In the genomic region with DNA sequence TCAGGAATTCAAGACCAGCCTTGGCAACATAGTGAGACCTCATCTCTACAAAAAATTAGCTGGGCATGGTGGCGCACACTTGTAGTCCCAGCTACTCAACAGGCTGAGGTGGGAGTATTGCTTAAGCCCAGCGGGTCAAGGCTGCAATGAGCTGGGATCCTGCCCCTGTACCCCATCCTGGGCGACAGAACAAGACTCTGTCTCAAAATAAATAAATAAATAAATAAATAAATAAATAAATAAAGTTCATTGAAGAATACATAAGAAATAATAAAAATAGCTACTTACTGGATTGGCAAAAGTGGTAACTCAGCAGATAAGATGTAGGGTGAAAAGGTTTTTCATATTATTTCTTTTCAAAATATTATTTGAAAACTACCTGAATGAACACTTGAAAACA, we compare ENCODE assay signal across 1 cellular context.
TF ChIP-seq lines count a peak whose summit lies in the region.

No MANE protein-coding gene starts in this region.

TF ChIP-seq in HEK293, 187 proteins besides CTCF, POLR2A, EP300 and RAD21 (continued from another document):
- TF ChIP-seq SP2 (tag by site-specific recombination; IDR thresholded peaks at IDR 0.05) (no peak), ZNF416 (tag by site-specific recombination; IDR thresholded peaks at IDR 0.05) (no peak), ZFP69B (tag by site-specific recombination; IDR thresholded peaks at IDR 0.05) (no peak), ZNF510 (tag by site-specific recombination; IDR thresholded peaks at IDR 0.05; ENCODE audit: insufficient replicate concordance) (peak; percentile 84), YY2 (tag by site-specific recombination; IDR thresholded peaks at IDR 0.05) (no peak), ZNF341 (tag by site-specific recombination; IDR thresholded peaks at IDR 0.05; ENCODE audit: low read depth) (0 out of 2 replicates have a peak, but pooled peaks have one; percentile 24), ZNF768 (tag by site-specific recombination; IDR thresholded peaks at IDR 0.05) (0 out of 2 replicates have a peak, but pooled peaks have one; percentile 14), ZNF521 (tag by site-specific recombination; IDR thresholded peaks at IDR 0.05) (no peak), ZSCAN16 (tag by site-specific recombination; IDR thresholded peaks at IDR 0.05) (no peak), ZNF404 (tag by site-specific recombination; IDR thresholded peaks at IDR 0.05) (peak; percentile 81), ZBTB20 (tag by site-specific recombination; IDR thresholded peaks at IDR 0.05) (no peak), ZNF621 (tag by site-specific recombination; IDR thresholded peaks at IDR 0.05) (no peak), MEIS1 (CRISPR knock-in tag; IDR thresholded peaks at IDR 0.05; ENCODE audit: borderline replicate concordance) (no peak), ZNF776 (tag by site-specific recombination; IDR thresholded peaks at IDR 0.05; ENCODE audit: borderline replicate concordance) (no peak), ZNF350 (tag by site-specific recombination; IDR thresholded peaks at IDR 0.05) (no peak), ZNF140 (tag by site-specific recombination; IDR thresholded peaks at IDR 0.05) (no peak; the same call in 1 of the 2 replicates)
- TF ChIP-seq, protein P1, sequence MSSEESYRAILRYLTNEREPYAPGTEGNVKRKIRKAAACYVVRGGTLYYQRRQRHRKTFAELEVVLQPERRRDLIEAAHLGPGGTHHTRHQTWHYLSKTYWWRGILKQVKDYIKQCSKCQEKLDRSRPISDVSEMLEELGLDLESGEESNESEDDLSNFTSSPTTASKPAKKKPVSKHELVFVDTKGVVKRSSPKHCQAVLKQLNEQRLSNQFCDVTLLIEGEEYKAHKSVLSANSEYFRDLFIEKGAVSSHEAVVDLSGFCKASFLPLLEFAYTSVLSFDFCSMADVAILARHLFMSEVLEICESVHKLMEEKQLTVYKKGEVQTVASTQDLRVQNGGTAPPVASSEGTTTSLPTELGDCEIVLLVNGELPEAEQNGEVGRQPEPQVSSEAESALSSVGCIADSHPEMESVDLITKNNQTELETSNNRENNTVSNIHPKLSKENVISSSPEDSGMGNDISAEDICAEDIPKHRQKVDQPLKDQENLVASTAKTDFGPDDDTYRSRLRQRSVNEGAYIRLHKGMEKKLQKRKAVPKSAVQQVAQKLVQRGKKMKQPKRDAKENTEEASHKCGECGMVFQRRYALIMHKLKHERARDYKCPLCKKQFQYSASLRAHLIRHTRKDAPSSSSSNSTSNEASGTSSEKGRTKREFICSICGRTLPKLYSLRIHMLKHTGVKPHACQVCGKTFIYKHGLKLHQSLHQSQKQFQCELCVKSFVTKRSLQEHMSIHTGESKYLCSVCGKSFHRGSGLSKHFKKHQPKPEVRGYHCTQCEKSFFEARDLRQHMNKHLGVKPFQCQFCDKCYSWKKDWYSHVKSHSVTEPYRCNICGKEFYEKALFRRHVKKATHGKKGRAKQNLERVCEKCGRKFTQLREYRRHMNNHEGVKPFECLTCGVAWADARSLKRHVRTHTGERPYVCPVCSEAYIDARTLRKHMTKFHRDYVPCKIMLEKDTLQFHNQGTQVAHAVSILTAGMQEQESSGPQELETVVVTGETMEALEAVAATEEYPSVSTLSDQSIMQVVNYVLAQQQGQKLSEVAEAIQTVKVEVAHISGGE (tag by site-specific recombination; conservative IDR thresholded peaks at IDR 0.05; ENCODE audit: low read depth): peak; percentile 76
- TF ChIP-seq, protein P2, sequence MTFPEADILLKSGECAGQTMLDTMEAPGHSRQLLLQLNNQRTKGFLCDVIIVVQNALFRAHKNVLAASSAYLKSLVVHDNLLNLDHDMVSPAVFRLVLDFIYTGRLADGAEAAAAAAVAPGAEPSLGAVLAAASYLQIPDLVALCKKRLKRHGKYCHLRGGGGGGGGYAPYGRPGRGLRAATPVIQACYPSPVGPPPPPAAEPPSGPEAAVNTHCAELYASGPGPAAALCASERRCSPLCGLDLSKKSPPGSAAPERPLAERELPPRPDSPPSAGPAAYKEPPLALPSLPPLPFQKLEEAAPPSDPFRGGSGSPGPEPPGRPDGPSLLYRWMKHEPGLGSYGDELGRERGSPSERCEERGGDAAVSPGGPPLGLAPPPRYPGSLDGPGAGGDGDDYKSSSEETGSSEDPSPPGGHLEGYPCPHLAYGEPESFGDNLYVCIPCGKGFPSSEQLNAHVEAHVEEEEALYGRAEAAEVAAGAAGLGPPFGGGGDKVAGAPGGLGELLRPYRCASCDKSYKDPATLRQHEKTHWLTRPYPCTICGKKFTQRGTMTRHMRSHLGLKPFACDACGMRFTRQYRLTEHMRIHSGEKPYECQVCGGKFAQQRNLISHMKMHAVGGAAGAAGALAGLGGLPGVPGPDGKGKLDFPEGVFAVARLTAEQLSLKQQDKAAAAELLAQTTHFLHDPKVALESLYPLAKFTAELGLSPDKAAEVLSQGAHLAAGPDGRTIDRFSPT (tag by site-specific recombination; IDR thresholded peaks at IDR 0.05): no peak
- TF ChIP-seq, protein P3, sequence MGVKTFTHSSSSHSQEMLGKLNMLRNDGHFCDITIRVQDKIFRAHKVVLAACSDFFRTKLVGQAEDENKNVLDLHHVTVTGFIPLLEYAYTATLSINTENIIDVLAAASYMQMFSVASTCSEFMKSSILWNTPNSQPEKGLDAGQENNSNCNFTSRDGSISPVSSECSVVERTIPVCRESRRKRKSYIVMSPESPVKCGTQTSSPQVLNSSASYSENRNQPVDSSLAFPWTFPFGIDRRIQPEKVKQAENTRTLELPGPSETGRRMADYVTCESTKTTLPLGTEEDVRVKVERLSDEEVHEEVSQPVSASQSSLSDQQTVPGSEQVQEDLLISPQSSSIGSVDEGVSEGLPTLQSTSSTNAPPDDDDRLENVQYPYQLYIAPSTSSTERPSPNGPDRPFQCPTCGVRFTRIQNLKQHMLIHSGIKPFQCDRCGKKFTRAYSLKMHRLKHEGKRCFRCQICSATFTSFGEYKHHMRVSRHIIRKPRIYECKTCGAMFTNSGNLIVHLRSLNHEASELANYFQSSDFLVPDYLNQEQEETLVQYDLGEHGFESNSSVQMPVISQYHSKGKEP (tag by site-specific recombination; IDR thresholded peaks at IDR 0.05): no peak
- TF ChIP-seq, protein P4, sequence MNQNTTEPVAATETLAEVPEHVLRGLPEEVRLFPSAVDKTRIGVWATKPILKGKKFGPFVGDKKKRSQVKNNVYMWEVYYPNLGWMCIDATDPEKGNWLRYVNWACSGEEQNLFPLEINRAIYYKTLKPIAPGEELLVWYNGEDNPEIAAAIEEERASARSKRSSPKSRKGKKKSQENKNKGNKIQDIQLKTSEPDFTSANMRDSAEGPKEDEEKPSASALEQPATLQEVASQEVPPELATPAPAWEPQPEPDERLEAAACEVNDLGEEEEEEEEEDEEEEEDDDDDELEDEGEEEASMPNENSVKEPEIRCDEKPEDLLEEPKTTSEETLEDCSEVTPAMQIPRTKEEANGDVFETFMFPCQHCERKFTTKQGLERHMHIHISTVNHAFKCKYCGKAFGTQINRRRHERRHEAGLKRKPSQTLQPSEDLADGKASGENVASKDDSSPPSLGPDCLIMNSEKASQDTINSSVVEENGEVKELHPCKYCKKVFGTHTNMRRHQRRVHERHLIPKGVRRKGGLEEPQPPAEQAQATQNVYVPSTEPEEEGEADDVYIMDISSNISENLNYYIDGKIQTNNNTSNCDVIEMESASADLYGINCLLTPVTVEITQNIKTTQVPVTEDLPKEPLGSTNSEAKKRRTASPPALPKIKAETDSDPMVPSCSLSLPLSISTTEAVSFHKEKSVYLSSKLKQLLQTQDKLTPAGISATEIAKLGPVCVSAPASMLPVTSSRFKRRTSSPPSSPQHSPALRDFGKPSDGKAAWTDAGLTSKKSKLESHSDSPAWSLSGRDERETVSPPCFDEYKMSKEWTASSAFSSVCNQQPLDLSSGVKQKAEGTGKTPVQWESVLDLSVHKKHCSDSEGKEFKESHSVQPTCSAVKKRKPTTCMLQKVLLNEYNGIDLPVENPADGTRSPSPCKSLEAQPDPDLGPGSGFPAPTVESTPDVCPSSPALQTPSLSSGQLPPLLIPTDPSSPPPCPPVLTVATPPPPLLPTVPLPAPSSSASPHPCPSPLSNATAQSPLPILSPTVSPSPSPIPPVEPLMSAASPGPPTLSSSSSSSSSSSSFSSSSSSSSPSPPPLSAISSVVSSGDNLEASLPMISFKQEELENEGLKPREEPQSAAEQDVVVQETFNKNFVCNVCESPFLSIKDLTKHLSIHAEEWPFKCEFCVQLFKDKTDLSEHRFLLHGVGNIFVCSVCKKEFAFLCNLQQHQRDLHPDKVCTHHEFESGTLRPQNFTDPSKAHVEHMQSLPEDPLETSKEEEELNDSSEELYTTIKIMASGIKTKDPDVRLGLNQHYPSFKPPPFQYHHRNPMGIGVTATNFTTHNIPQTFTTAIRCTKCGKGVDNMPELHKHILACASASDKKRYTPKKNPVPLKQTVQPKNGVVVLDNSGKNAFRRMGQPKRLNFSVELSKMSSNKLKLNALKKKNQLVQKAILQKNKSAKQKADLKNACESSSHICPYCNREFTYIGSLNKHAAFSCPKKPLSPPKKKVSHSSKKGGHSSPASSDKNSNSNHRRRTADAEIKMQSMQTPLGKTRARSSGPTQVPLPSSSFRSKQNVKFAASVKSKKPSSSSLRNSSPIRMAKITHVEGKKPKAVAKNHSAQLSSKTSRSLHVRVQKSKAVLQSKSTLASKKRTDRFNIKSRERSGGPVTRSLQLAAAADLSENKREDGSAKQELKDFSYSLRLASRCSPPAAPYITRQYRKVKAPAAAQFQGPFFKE (tag by site-specific recombination; IDR thresholded peaks at IDR 0.05; ENCODE audit: borderline replicate concordance): no peak
